Comparison of ENCODE assay signal across 1 cellular context in genomic region chr13:49443689-49444516, GRCh38.
TF ChIP-seq lines count a peak whose summit lies in the region.

Gene CAB39L, minus strand, starts transcription at chr13:49444064. Its CDS starts 61,154 bp downstream, at chr13:49382910.
Gene SETDB2, plus strand, starts transcription at chr13:49444274. Its CDS starts 7,620 bp downstream, at chr13:49451894.

TF ChIP-seq in K562, 482 proteins besides CTCF, POLR2A, EP300 and RAD21 (continued from another document and continues in another):
- TF ChIP-seq POLR2H (tag; IDR thresholded peaks at IDR 0.05; ENCODE audit: low read depth) (peak; percentile 59), TFAP4 (CRISPR knock-in tag; IDR thresholded peaks at IDR 0.05; ENCODE audit: borderline replicate concordance) (peak; percentile 99), FOXJ2 (tag; IDR thresholded peaks at IDR 0.05) (peak; percentile 55; the same call in 1 of the 2 replicates), NBN (IDR thresholded peaks at IDR 0.05; ENCODE audit: low read depth) (no peak), THAP7 (CRISPR knock-in tag; IDR thresholded peaks at IDR 0.05) (peak; percentile 99), GABPB1 (CRISPR knock-in tag; IDR thresholded peaks at IDR 0.05) (peak; percentile 89), ZNF174 (CRISPR knock-in tag; IDR thresholded peaks at IDR 0.05) (no peak), ELK1 (CRISPR knock-in tag; IDR thresholded peaks at IDR 0.05) (no peak), ATF1 (CRISPR knock-in tag; IDR thresholded peaks at IDR 0.05) (no peak), ATF1 (tag; IDR thresholded peaks at IDR 0.05) (peak; percentile 88), BRD9 (IDR thresholded peaks at IDR 0.05; ENCODE audit: low read depth, partially characterized antibody) (peak; percentile 41), ZNF212 (CRISPR knock-in tag; IDR thresholded peaks at IDR 0.05) (no peak), PML (IDR thresholded peaks at IDR 0.05; ENCODE audit: low read length) (peak; percentile 26; the same call in 1 of the 2 replicates), ZNF184 (CRISPR knock-in tag; IDR thresholded peaks at IDR 0.05) (no peak), ZNF511 (CRISPR knock-in tag; IDR thresholded peaks at IDR 0.05) (no peak), EP400 (IDR thresholded peaks at IDR 0.05) (peak; percentile 54), FOXP1 (CRISPR knock-in tag; IDR thresholded peaks at IDR 0.05) (0 out of 2 replicates have a peak, but pooled peaks have one; percentile 39), ZHX1 (conservative IDR thresholded peaks at IDR 0.05; ENCODE audit: low read length) (peak; percentile 80; the same call in 1 of the 2 replicates), CBFA2T3 (IDR thresholded peaks at IDR 0.05) (no peak), THRB (CRISPR knock-in tag; conservative IDR thresholded peaks at IDR 0.05) (peak; percentile 80), CBX3 (IDR thresholded peaks at IDR 0.05; ENCODE audit: borderline replicate concordance in 1 of 2, low read length in 2 of 2) (0 out of 3 replicates have a peak, but pooled peaks of 1 of the 2 experiments have one; percentile 25), CTCFL (IDR thresholded peaks at IDR 0.05; ENCODE audit: borderline replicate concordance, insufficient read depth, low read depth, low read length, poor library complexity, severe bottlenecking) (peak; percentile 76), RBM25 (IDR thresholded peaks at IDR 0.05; ENCODE audit: low read depth, low read length, severe bottlenecking) (peak; percentile 29), ZNF407 (IDR thresholded peaks at IDR 0.05; ENCODE audit: low read depth) (no peak), ZNF398 (CRISPR knock-in tag; IDR thresholded peaks at IDR 0.05) (no peak), SRSF7 (optimal IDR thresholded peaks at IDR 0.05; ENCODE audit: low read depth, low read length) (no peak), MECOM (CRISPR knock-in tag; IDR thresholded peaks at IDR 0.05) (peak; percentile 11; the same call in 1 of the 2 replicates), FOXA1 (IDR thresholded peaks at IDR 0.05; ENCODE audit: borderline replicate concordance) (no peak), GABPA (tag; conservative IDR thresholded peaks at IDR 0.05; ENCODE audit: low read depth) (peak; percentile 89), RBFOX2 (IDR thresholded peaks at IDR 0.05; ENCODE audit: low read depth, low read length) (peak; percentile 89), ZSCAN32 (CRISPR knock-in tag; IDR thresholded peaks at IDR 0.05) (no peak), TBP (optimal IDR thresholded peaks at IDR 0.05; ENCODE audit: low read depth, low read length) (peak; percentile 83), HOXB6 (CRISPR knock-in tag; IDR thresholded peaks at IDR 0.05; ENCODE audit: borderline replicate concordance) (no peak), TAF9B (IDR thresholded peaks at IDR 0.05; ENCODE audit: partially characterized antibody) (peak; percentile 30), TAL1 (IDR thresholded peaks at IDR 0.05) (no peak), L3MBTL2 (IDR thresholded peaks at IDR 0.05) (peak; percentile 63), TAF7 (tag; IDR thresholded peaks at IDR 0.05) (peak; percentile 63)
